13 cellular contexts compared by ENCODE assay signal in the genomic region with DNA sequence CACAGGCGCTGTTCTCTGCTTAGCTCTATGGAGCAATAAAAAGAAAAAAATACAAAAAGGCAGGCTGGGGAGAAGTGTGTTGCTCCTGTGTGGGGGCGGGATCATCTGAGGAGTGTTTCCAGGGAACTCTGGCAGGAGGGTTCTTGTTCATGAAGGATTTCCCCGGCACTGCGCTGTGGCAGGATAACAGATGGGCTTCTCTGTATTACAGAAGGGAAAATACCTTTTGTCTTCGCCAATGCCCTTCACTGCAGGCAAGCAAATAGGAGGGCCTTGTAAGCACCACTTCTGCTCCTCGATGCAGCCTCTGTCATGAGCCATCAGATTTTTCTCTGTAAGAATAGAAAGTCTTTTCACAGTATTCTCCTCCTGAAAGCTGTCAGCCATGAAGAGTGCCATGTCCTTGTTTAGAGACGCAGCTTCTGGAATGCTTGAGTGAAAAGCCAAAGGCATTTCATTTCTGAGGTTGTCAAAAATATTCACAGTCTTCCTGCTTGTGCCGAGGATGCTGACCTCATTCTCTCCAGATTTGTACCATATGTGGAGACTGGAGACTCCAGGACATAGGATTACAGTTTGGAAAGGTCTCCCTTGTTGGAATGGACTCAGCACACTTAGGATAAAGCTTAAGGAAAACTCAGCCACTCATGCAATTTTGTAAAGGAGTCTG.
DNase-seq lines count a peak whose midpoint lies in the region; ATAC-seq and TF ChIP-seq lines count a peak whose summit lies in the region.
"Had no signal": no experiment of that assay in that cellular context is flagged by ENCODE, and none has a peak within 500 bp of the region (broad histone marks: within the 10 kb centered on the region; RNA-seq: fewer than 3 reads in every experiment).

No MANE protein-coding gene starts in this region.

- BruUV-seq in A673 (replicated peaks; lab: Mats Ljungman, UMichigan): no TSS peak

- TF ChIP-seq CTCF in A673 (conservative IDR thresholded peaks at IDR 0.05; ENCODE audit: low read depth, low read length): no peak

- H3K36me3 ChIP-seq in A673 (ENCODE audit: insufficient read depth, low read length, poor library complexity, severe bottlenecking): no peaks in the 10 kb centered on the region
- H3K36me3 ChIP-seq: heart left ventricle had no signal

- DNase-seq in GM03348 (ENCODE audit: low spot score) (peak; percentile 49), amniotic epithelial cell (ENCODE audit: low read depth) (peak; percentile 60), head of caudate nucleus (peak; percentile 12 to 84 (median 51)), retina (peak; percentile 67), A673 (ENCODE audit: low spot score) (no peak), kidney glomerular epithelial cell (lab: John Stamatoyannopoulos, UW) (no peak)
- DNase-seq: activated CD4-positive, alpha-beta T cell treated with anti-CD3 and anti-CD28 coated beads for 1 hour; COR-L47; naive thymus-derived CD8-positive, alpha-beta T cell; NCI-H1105 treated with DMSO at 0.1 percent for 48 hours had no signal

- H3K4me1 ChIP-seq in A673 (ENCODE audit: insufficient read depth, low read length, poor library complexity, severe bottlenecking): no peaks in the 10 kb centered on the region

- intact Hi-C loops in head of caudate nucleus (cut with DNase I) (no loop called here), A673 (cut with micrococcal nuclease; ENCODE audit: unreplicated experiment) (no loop called here)

- H3K27ac ChIP-seq in A673 (ENCODE audit: low read depth, low read length, poor library complexity, severe bottlenecking): no peak overlapping the region

- CTCF ChIA-PET in A673 (lab: Charles Lee): no interaction called here

- ATAC-seq in GM21717 (IDR thresholded peaks at IDR 0.05; ENCODE audit: unreplicated experiment) (no peak), GM19395 (IDR thresholded peaks at IDR 0.05; ENCODE audit: unreplicated experiment) (no peak)
- ATAC-seq: naive thymus-derived CD8-positive, alpha-beta T cell had no signal

- no peak overlapping the region for H3K4me3 ChIP-seq in A673 (ENCODE audit: low read depth, low read length, poor library complexity, severe bottlenecking)

- H3K27me3 ChIP-seq in A673 (replicated peaks; ENCODE audit: insufficient read depth, low read depth, low read length, poor library complexity): peaks cover 22% of the 10 kb centered on the region
- H3K27me3 ChIP-seq: heart left ventricle had no signal

- POLR2A ChIA-PET in A673 (lab: Charles Lee; ENCODE audit: low non-redundant PET): no interaction called here

- H3K9me3 ChIP-seq in A673 (ENCODE audit: low read depth, low read length, poor library complexity, severe bottlenecking): no peaks in the 10 kb centered on the region
- H3K9me3 ChIP-seq: heart left ventricle had no signal

Comparison
In these comparisons a context has a peak if more than half of its experiments do, and no peak if none do; other contexts are left out.
1. DNase-seq: peak in GM03348 (single experiment), amniotic epithelial cell (single experiment), head of caudate nucleus (42 of 42) and retina (single experiment); none in A673 (single experiment) and kidney glomerular epithelial cell (single experiment).